ENCODE assay signal across 24 cellular contexts in the genomic region with DNA sequence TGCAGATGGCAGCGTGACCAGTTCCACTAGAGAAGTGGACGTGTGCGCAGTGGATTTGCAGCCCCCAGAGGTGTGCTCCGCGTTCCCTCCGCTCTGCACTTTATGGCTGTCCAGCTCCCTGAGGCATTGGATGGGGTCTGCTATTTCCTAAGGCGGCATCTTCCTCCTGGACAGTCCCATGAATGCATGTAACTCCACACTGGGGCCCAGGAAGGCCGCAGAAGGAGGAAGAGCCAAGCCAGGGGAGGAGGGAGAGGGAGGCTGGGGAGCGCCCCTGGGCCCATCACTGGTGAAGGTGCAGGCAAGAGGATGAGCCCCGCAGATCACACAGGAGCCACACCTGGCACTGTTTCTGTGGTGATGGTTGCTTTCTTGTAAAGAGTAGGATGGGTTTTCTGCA.
DNase-seq lines count a peak whose midpoint lies in the region; ATAC-seq and TF ChIP-seq lines count a peak whose summit lies in the region.
"Had no signal": no experiment of that assay in that cellular context is flagged by ENCODE, and none has a peak within 500 bp of the region (broad histone marks: within the 10 kb centered on the region; RNA-seq: fewer than 3 reads in every experiment).

No MANE protein-coding gene starts in this region.

- no peaks in the 10 kb centered on the region for H3K9me3 Mint-ChIP-seq in CD8-positive, alpha-beta T cell
- H3K9me3 Mint-ChIP-seq in WTC11: no peaks in the 10 kb centered on the region
- H3K9me3 Mint-ChIP-seq: CD4-positive, alpha-beta memory T cell; H9 had no signal

- no peaks in the 10 kb centered on the region for H3K4me1 ChIP-seq in CD8-positive, alpha-beta T cell (ENCODE audit: insufficient read depth, low read length)
- H3K4me1 ChIP-seq in rectal smooth muscle tissue (ENCODE audit: control insufficient read depth, insufficient read depth, low read length): peaks cover 10% of the 10 kb centered on the region
- H3K4me1 ChIP-seq: A549; BLaER1 treated with 17β-estradiol and CSF1 and Interleukin-3, amounts not matched to agents 10 nM and 100 nM; Caco-2; SJCRH30 had no signal

- H3K4me3 Mint-ChIP-seq in CD8-positive, alpha-beta T cell: no peak overlapping the region
- H3K4me3 Mint-ChIP-seq in WTC11: no peak overlapping the region
- H3K4me3 Mint-ChIP-seq: CD4-positive, alpha-beta memory T cell; H9 had no signal

- TF ChIP-seq CTCF in CD8-positive, alpha-beta T cell (IDR thresholded peaks at IDR 0.05): no peak
- no peak for TF ChIP-seq CTCF in WTC11 (IDR thresholded peaks at IDR 0.05)

- POLR2A ChIA-PET in CD8-positive, alpha-beta T cell (lab: Charles Lee): no interaction called here
- POLR2A ChIA-PET in WTC11 (lab: Charles Lee): no interaction called here

- peaks cover 2% of the 10 kb centered on the region for H3K27me3 Mint-ChIP-seq in CD8-positive, alpha-beta T cell (ENCODE audit: low read depth)
- no peaks in the 10 kb centered on the region for H3K27me3 Mint-ChIP-seq in WTC11 (ENCODE audit: low read depth)

- no peak overlapping the region for H3K4me3 ChIP-seq in CD8-positive, alpha-beta T cell (ENCODE audit: low read depth, low read length)
- no peak overlapping the region for H3K4me3 ChIP-seq in rectal smooth muscle tissue (ENCODE audit: low read length)
- H3K4me3 ChIP-seq: A549; BLaER1 treated with 17β-estradiol and CSF1 and Interleukin-3, amounts not matched to agents 10 nM and 100 nM; GM12878; GM23248; SJCRH30 had no signal

- no peak overlapping the region for H3K9ac ChIP-seq in rectal smooth muscle tissue (ENCODE audit: low read length)
- H3K9ac ChIP-seq: BLaER1 treated with 17β-estradiol and CSF1 and Interleukin-3, amounts not matched to agents 10 nM and 100 nM; GM23248 had no signal

- H3K36me3 ChIP-seq in CD8-positive, alpha-beta T cell (ENCODE audit: insufficient read depth, low read length): no peaks in the 10 kb centered on the region
- H3K36me3 ChIP-seq in rectal smooth muscle tissue (ENCODE audit: control insufficient read depth, insufficient read depth, low read length): no peaks in the 10 kb centered on the region
- H3K36me3 ChIP-seq: BLaER1 treated with 17β-estradiol and CSF1 and Interleukin-3, amounts not matched to agents 10 nM and 100 nM; SJCRH30 had no signal

- H3K9me3 ChIP-seq in CD8-positive, alpha-beta T cell (ENCODE audit: low read length): no peaks in the 10 kb centered on the region
- H3K9me3 ChIP-seq: A549, Caco-2, SJCRH30 had no signal

- no peak for ATAC-seq in CD8-positive, alpha-beta T cell
- no peak for ATAC-seq in WTC11
- no peak for ATAC-seq in HG02938 (IDR thresholded peaks at IDR 0.05; ENCODE audit: unreplicated experiment)
- ATAC-seq: A549, GM12878, HepG2 had no signal

- H3K27me3 ChIP-seq in CD8-positive, alpha-beta T cell (ENCODE audit: insufficient read depth, low read length): no peaks in the 10 kb centered on the region
- no peaks in the 10 kb centered on the region for H3K27me3 ChIP-seq in rectal smooth muscle tissue (ENCODE audit: control insufficient read depth, insufficient read depth, low read length)
- H3K27me3 ChIP-seq: BLaER1 treated with 17β-estradiol and CSF1 and Interleukin-3, amounts not matched to agents 10 nM and 100 nM; SJCRH30 had no signal

- H3K27ac Mint-ChIP-seq in CD8-positive, alpha-beta T cell: peak overlapping the region; percentile 41
- no peak overlapping the region for H3K27ac Mint-ChIP-seq in WTC11
- H3K27ac Mint-ChIP-seq: H9 had no signal

- H3K4me1 Mint-ChIP-seq in CD8-positive, alpha-beta T cell (ENCODE audit: low read depth): no peaks in the 10 kb centered on the region
- H3K4me1 Mint-ChIP-seq in WTC11: peaks cover 3% of the 10 kb centered on the region

- H3K36me3 Mint-ChIP-seq in CD8-positive, alpha-beta T cell: no peaks in the 10 kb centered on the region
- H3K36me3 Mint-ChIP-seq in WTC11: no peaks in the 10 kb centered on the region
- H3K36me3 Mint-ChIP-seq: CD4-positive, alpha-beta memory T cell had no signal

- no peak overlapping the region for H3K27ac ChIP-seq in CD8-positive, alpha-beta T cell (ENCODE audit: low read depth, low read length)
- H3K27ac ChIP-seq in rectal smooth muscle tissue (ENCODE audit: low read depth, low read length): peak overlapping the region; percentile 54
- H3K27ac ChIP-seq: A549; BLaER1 treated with 17β-estradiol and CSF1 and Interleukin-3, amounts not matched to agents 10 nM and 100 nM; GM23248; SJCRH30 had no signal

- DNase-seq in CD8-positive, alpha-beta T cell: peak in 1 of 7 experiments; percentile 32
- DNase-seq in WTC11 (ENCODE audit: low spot score) (no peak), mesenteric fat pad (ENCODE audit: low spot score) (peak; percentile 64), SK-N-DZ (ENCODE audit: low spot score) (no peak), GDM1 (lab: John Stamatoyannopoulos, UW) (no peak)
- DNase-seq: AML-193; Caco-2; CD4-positive, alpha-beta memory T cell; GM23248; H9; Kasumi-1; NCI-H1092 treated with DMSO at 0.1 percent for 48 hours; NCI-H1436; NCI-H1930; NCI-H2107; NCI-H524; NCI-H748 treated with DMSO at 0.1 percent for 48 hours; SJCRH30 had no signal

- CTCF ChIA-PET in CD8-positive, alpha-beta T cell (lab: Charles Lee): no interaction called here
- CTCF ChIA-PET in WTC11 (lab: Charles Lee): no interaction called here

- intact Hi-C loops in CD8-positive, alpha-beta T cell (cut with DNase I, micrococcal nuclease): no loop called here

TF ChIP-seq in WTC11, 78 proteins besides CTCF, POLR2A, EP300 and RAD21:
- TF ChIP-seq, protein P1, sequence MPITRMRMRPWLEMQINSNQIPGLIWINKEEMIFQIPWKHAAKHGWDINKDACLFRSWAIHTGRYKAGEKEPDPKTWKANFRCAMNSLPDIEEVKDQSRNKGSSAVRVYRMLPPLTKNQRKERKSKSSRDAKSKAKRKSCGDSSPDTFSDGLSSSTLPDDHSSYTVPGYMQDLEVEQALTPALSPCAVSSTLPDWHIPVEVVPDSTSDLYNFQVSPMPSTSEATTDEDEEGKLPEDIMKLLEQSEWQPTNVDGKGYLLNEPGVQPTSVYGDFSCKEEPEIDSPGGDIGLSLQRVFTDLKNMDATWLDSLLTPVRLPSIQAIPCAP (CRISPR knock-in tag; IDR thresholded peaks at IDR 0.05): no peak
- TF ChIP-seq ZNF121 (CRISPR knock-in tag; IDR thresholded peaks at IDR 0.05): no peak
- TF ChIP-seq, protein P2, sequence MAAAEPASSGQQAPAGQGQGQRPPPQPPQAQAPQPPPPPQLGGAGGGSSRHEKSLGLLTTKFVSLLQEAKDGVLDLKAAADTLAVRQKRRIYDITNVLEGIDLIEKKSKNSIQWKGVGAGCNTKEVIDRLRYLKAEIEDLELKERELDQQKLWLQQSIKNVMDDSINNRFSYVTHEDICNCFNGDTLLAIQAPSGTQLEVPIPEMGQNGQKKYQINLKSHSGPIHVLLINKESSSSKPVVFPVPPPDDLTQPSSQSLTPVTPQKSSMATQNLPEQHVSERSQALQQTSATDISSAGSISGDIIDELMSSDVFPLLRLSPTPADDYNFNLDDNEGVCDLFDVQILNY (CRISPR knock-in tag; IDR thresholded peaks at IDR 0.05): no peak
- TF ChIP-seq MLX (CRISPR knock-in tag; IDR thresholded peaks at IDR 0.05): no peak
- no peak for TF ChIP-seq CBFB (CRISPR knock-in tag; IDR thresholded peaks at IDR 0.05; ENCODE audit: low read depth)
- peak; percentile 52; the same call in 1 of the 2 replicates for TF ChIP-seq ZNF263 (CRISPR knock-in tag; IDR thresholded peaks at IDR 0.05; ENCODE audit: low read depth)
- TF ChIP-seq ZNF396 (CRISPR knock-in tag; IDR thresholded peaks at IDR 0.05; ENCODE audit: borderline replicate concordance): no peak
TF ChIP-seq in WTC11: peak in this region for 1.
